10 cellular contexts compared by ENCODE assay signal in the genomic region with DNA sequence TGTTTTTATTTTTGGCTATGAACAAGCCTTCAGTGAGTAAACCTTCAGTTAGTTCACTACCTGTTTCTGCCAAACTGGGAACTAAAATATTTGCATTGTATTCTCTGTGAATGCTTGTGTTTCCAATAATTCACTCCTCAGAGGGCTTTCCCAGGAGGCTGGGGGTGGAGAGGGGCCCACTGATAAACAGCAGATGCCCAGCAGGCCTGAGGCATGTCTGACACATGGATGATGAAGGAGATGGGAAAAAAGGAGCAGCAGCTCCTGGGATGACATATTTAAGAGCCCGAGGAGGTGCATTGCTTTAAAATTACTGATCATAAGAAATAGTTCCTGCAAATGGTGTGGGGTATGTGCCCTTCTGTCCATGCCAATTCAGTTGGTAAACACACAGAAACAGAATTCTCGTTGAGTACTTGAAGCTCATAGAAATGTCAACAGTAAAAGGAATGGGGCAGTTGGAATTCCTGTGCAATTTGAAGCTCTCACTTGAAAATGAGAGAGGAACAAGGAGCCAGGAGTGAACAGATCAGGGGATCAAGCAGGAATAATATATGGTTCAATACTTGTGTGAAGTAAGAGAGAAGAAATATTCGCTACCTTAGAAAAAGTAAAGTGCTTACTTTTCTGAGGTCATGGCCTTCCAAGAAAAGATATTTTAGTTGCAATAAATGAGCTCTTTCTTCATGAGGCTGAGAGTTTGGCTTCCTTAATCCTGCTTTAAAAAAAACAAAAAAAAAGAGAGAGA.
"Had no signal": no experiment of that assay in that cellular context is flagged by ENCODE, and none has a peak within 500 bp of the region (broad histone marks: within the 10 kb centered on the region; RNA-seq: fewer than 3 reads in every experiment).

No MANE protein-coding gene starts in this region.

- H3K4me1 ChIP-seq: adrenal gland, vagina had no signal

- ATAC-seq: activated CD4-positive, CD25-positive, alpha-beta regulatory T cell treated with anti-CD3 and anti-CD28 coated beads, Interleukin-2, amount 50 U/mL, for 24 hours; effector memory CD8-positive, alpha-beta T cell; stimulated activated naive CD8-positive, alpha-beta T cell treated with anti-CD3 and anti-CD28 coated beads, Interleukin-15, Interleukin-2, amounts not matched to agents 100 U/mL and 50 U/mL, for 24 hours had no signal

- DNase-seq: activated naive CD4-positive, alpha-beta T cell treated with anti-CD3 and anti-CD28 coated beads, Interleukin-2, amount 50 U/mL, for 16 hours; activated T-cell treated with anti-CD3 and anti-CD28 coated beads, Interleukin-2, amount 50 U/mL, for 1 hour; adrenal gland; effector memory CD8-positive, alpha-beta T cell; hypothalamus; ovary; stimulated activated CD4-positive, alpha-beta T cell treated with anti-CD3 and anti-CD28 coated beads, Interleukin-2, amount 100 ng/mL, for 48 hours; stimulated activated naive CD8-positive, alpha-beta T cell treated with anti-CD3 and anti-CD28 coated beads, Interleukin-15, Interleukin-2, amounts not matched to agents 100 U/mL and 50 U/mL, for 24 hours had no signal

- H3K4me3 ChIP-seq: adrenal gland, ovary, vagina had no signal

- H3K36me3 ChIP-seq: adrenal gland, ovary, vagina had no signal

- H3K27ac ChIP-seq: adrenal gland, ovary, vagina had no signal

- H3K9me3 ChIP-seq: adrenal gland, ovary, vagina had no signal

- H3K27me3 ChIP-seq: adrenal gland, ovary, vagina had no signal
